7 cellular contexts compared by ENCODE assay signal in the genomic region with DNA sequence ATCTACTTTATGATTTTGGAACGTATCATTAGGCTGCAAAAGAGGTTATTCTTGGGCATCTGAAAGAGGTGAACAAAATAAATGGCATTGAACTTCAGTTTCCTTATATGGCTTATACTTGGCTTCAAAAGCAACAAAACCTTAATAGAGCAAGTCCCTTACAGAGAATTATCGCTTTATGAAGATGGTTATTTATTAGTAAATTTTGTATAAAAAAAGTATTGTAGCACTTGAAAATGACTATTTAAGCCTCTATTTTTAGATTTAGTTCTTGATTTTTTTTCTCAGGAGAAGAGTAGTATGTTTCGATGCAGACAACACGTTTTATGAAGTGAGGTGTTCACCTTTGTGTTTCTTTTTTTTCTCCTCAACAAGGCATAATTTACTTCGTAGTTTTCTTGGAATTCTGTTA. TPM values are rescaled to one million over a fixed set of nuclear protein-coding genes. Genes with fewer than 3 reads are reported as not detected.
A peak's percentile ranks its signal among the peaks of the same experiment; 100 is the strongest.
DNase-seq lines count a peak whose midpoint lies in the region; ATAC-seq and TF ChIP-seq lines count a peak whose summit lies in the region.

No MANE protein-coding gene starts in this region.

- peak in 1 of 2 experiments; percentile 43 for DNase-seq in HAP-1 (ENCODE audit: low spot score in 2 of 2)
- peak; percentile 26 for DNase-seq in fibroblast of villous mesenchyme (ENCODE audit: low read depth)
- no peak for DNase-seq in NCI-H1436 treated with DMSO at 0.1 percent for 48 hours (lab: John Stamatoyannopoulos, UW)
- no peak for DNase-seq in NCI-H187 (lab: John Stamatoyannopoulos, UW)

- H2AFZ ChIP-seq in SU-DHL-6 (ENCODE audit: low read depth, low read length, severe bottlenecking) = no peak overlapping the region

- H3K4me3 ChIP-seq in HAP-1 (peak overlapping the region; percentile 83), SU-DHL-6 (ENCODE audit: insufficient read depth, low read length, poor library complexity, severe bottlenecking) (peak overlapping the region; percentile 91), fibroblast of villous mesenchyme (ENCODE audit: low read depth, low read length) (peak overlapping the region; percentile 88), skeletal muscle tissue (ENCODE audit: low read length in 3 of 3) (peak overlapping the region; percentile 71 to 90 (median 84))

- ATAC-seq in GM19324 (IDR thresholded peaks at IDR 0.05; ENCODE audit: low FRiP score, unreplicated experiment) = no peak

- TF ChIP-seq CTCF in SU-DHL-6 (IDR thresholded peaks at IDR 0.05; ENCODE audit: insufficient read depth, low read length, poor library complexity, severe bottlenecking) = no peak
- no peak for TF ChIP-seq CTCF in fibroblast of villous mesenchyme (IDR thresholded peaks at IDR 0.05; ENCODE audit: insufficient read depth, low read depth, low read length)

- no peaks in the 10 kb centered on the region for H3K9me2 ChIP-seq in SU-DHL-6 (replicated peaks; ENCODE audit: insufficient read depth, low read length)

- peak overlapping the region; percentile 97 for H3K9ac ChIP-seq in SU-DHL-6 (ENCODE audit: low read length)
- H3K9ac ChIP-seq in skeletal muscle tissue (ENCODE audit: low read depth in 1 of 3, low read length in 3 of 3) = peak overlapping the region; percentile 89 to 98 (median 97)

- H3K9me3 ChIP-seq in HAP-1 (no peaks in the 10 kb centered on the region), SU-DHL-6 (ENCODE audit: insufficient read depth, low read length) (no peaks in the 10 kb centered on the region), skeletal muscle tissue (ENCODE audit: control insufficient read depth in 3 of 3, low read length in 3 of 3) (no peaks in the 10 kb centered on the region)

- H3K27me3 ChIP-seq in HAP-1 (ENCODE audit: low read depth) = no peaks in the 10 kb centered on the region
- H3K27me3 ChIP-seq in SU-DHL-6 (ENCODE audit: low read length) = no peaks in the 10 kb centered on the region
- H3K27me3 ChIP-seq in skeletal muscle tissue (ENCODE audit: control insufficient read depth in 3 of 3, insufficient read depth in 3 of 3, low read length in 3 of 3) = no peaks in the 10 kb centered on the region

- H3K36me3 ChIP-seq in HAP-1 (replicated peaks) (no peaks in the 10 kb centered on the region), SU-DHL-6 (ENCODE audit: low read length) (peaks cover 3% of the 10 kb centered on the region; the same call in 1 of the 2 replicates), skeletal muscle tissue (ENCODE audit: control insufficient read depth in 3 of 3, insufficient read depth in 3 of 3, low read length in 3 of 3) (no peaks in the 10 kb centered on the region)

- peaks cover 25% of the 10 kb centered on the region for H4K20me1 ChIP-seq in SU-DHL-6 (ENCODE audit: low read depth, low read length)

- in situ Hi-C loops in HAP-1 (cut with MboI; ENCODE audit: low sequenced_read_pairs) = no loop called here

- H3F3A ChIP-seq in SU-DHL-6 (ENCODE audit: insufficient read depth) = peaks cover 14% of the 10 kb centered on the region

- H3K79me2 ChIP-seq in SU-DHL-6 (ENCODE audit: insufficient read depth, low read length) = peaks cover 72% of the 10 kb centered on the region

- H3K4me1 ChIP-seq in HAP-1 (peaks cover 12% of the 10 kb centered on the region; the same call in 1 of the 2 replicates), skeletal muscle tissue (ENCODE audit: control insufficient read depth in 3 of 3, insufficient read depth in 3 of 3, low read length in 3 of 3) (peaks cover 6 to 14% (median 10%) of the 10 kb centered on the region in 3 donors)

- peak overlapping the region; percentile 100 for H3K4me2 ChIP-seq in SU-DHL-6 (ENCODE audit: low read depth, low read length, poor library complexity, severe bottlenecking)

- H3K27ac ChIP-seq in SU-DHL-6 (ENCODE audit: low read depth, low read length) (peak overlapping the region; percentile 99), skeletal muscle tissue (ENCODE audit: low read depth, low read length) (peak overlapping the region; percentile 97)

RNA-seq across cellular contexts. Expression of gene ERBIN, which starts 2.0 kb away (rescaled TPM):
- total RNA-seq in fibroblast of villous mesenchyme = 132 and 233 TPM in 2 replicates
- 91.9 TPM for total RNA-seq in skeletal muscle tissue
